ENCODE assay signal across 9 cellular contexts in the genomic region with DNA sequence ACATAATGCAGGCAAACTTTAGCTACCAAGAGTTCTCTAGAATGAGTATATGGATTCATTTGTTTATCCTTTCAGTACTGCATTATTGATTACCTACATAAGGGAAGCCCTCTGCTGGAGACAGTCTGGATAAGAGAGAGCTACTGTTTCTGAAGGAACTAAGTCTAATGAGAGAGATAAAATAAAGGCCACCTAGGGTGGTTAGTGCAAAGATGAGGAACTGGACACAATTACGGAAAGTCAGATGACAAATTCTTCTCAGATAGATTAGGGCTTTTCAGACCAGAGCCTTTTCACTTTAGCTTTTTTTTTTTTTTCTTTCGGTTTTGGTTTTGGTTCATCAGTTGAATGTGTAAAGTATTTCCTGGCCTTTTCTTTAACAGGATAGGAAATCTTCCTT. TPM values are rescaled to one million over a fixed set of nuclear protein-coding genes. Genes with fewer than 3 reads are reported as not detected.
DNase-seq lines count a peak whose midpoint lies in the region; ATAC-seq and TF ChIP-seq lines count a peak whose summit lies in the region.
"Had no signal": no experiment of that assay in that cellular context is flagged by ENCODE, and none has a peak within 500 bp of the region (broad histone marks: within the 10 kb centered on the region; RNA-seq: fewer than 3 reads in every experiment).

No MANE protein-coding gene starts in this region.

- in situ Hi-C loops in KBM-7 (cut with MboI; ENCODE audit: low pct_unique_long_range_greater_than_20kb, low sequenced_read_pairs) = no loop called here

- no peak overlapping the region for H3K4me3 ChIP-seq in DND-41 (ENCODE audit: low read depth in 1 of 2, low read length in 2 of 2)

- no peaks in the 10 kb centered on the region for H3K4me1 ChIP-seq in DND-41 (ENCODE audit: insufficient read depth, low read length)

- no peaks in the 10 kb centered on the region for H3K79me2 ChIP-seq in DND-41 (ENCODE audit: insufficient read depth, low read length)

- peak overlapping the region; percentile 81 to 87 for H3K27ac Mint-ChIP-seq in activated naive CD4-positive, alpha-beta T cell treated with anti-CD3 and anti-CD28 coated beads, Interleukin-2, amount 50 U/mL, for 72 hours

- H3K27me3 ChIP-seq in DND-41 (ENCODE audit: insufficient read depth, low read length, poor library complexity) = no peaks in the 10 kb centered on the region

- no peak overlapping the region for H2AFZ ChIP-seq in DND-41 (ENCODE audit: low read depth, low read length)

- DNase-seq in DND-41 = no peak
- no peak for DNase-seq in activated naive CD4-positive, alpha-beta T cell treated with anti-CD3 and anti-CD28 coated beads, Interleukin-2, amount 50 U/mL, for 72 hours (ENCODE audit: low spot score in 2 of 2)
- DNase-seq in KBM-7 = no peak
- DNase-seq in NCI-H510A treated with DMSO at 0.1 percent for 48 hours (lab: John Stamatoyannopoulos, UW) = no peak
- DNase-seq in NOMO-1 treated with DMSO at 0.1 percent for 48 hours (lab: John Stamatoyannopoulos, UW; ENCODE audit: unreplicated experiment) = no peak
- no peak for DNase-seq in NCI-H524 treated with DMSO at 0.1 percent for 48 hours (lab: John Stamatoyannopoulos, UW)
- DNase-seq: NCI-H2171 had no signal

- no peak overlapping the region for H3K4me2 ChIP-seq in DND-41 (ENCODE audit: insufficient read depth, low read length)

- H3K36me3 Mint-ChIP-seq in activated naive CD4-positive, alpha-beta T cell treated with anti-CD3 and anti-CD28 coated beads, Interleukin-2, amount 50 U/mL, for 72 hours = no peaks in the 10 kb centered on the region

- H3K36me3 ChIP-seq in DND-41 (ENCODE audit: insufficient read depth, low read length) = no peaks in the 10 kb centered on the region

- no peaks in the 10 kb centered on the region for H3K9me3 ChIP-seq in DND-41 (ENCODE audit: insufficient read depth, low read length, severe bottlenecking)

- no peak overlapping the region for H3K27ac ChIP-seq in DND-41 (ENCODE audit: low read length)

- TF ChIP-seq CTCF in DND-41 (IDR thresholded peaks at IDR 0.05; ENCODE audit: borderline replicate concordance, extremely low read depth, low read length, poor library complexity, severe bottlenecking) = peak; percentile 7

- no peak overlapping the region for H3K9ac ChIP-seq in DND-41 (ENCODE audit: low read depth, low read length)

- no peaks in the 10 kb centered on the region for H4K20me1 ChIP-seq in DND-41 (ENCODE audit: insufficient read depth, low read length)

- ATAC-seq in DND-41 (ENCODE audit: insufficient read depth, low read depth) (peak; percentile 29; the same call in 1 of the 3 replicates), GM19395 (IDR thresholded peaks at IDR 0.05; ENCODE audit: unreplicated experiment) (peak; percentile 88), HG03108 (IDR thresholded peaks at IDR 0.05; ENCODE audit: unreplicated experiment) (peak; percentile 78)
- ATAC-seq in activated naive CD4-positive, alpha-beta T cell treated with anti-CD3 and anti-CD28 coated beads, Interleukin-2, amount 50 U/mL, for 72 hours = peak; percentile 61 to 76

- H3K9me3 Mint-ChIP-seq in activated naive CD4-positive, alpha-beta T cell treated with anti-CD3 and anti-CD28 coated beads, Interleukin-2, amount 50 U/mL, for 72 hours = no peaks in the 10 kb centered on the region

RNA-seq across cellular contexts. Expression of gene ISOC1, which starts 31.3 kb away (rescaled TPM):
- 10 to 100 TPM; 18.5 to 24.0 TPM for total RNA-seq in activated naive CD4-positive, alpha-beta T cell treated with anti-CD3 and anti-CD28 coated beads, Interleukin-2, amount 50 U/mL, for 72 hours

Comparison
In these comparisons a context has a peak if more than half of its experiments do, and no peak if none do; other contexts are left out.
1. ATAC-seq: peak in every context shown above with its lines; median percentile 88 in GM19395; 78 in HG03108; 68 in activated naive CD4-positive, alpha-beta T cell treated with anti-CD3 and anti-CD28 coated beads, Interleukin-2, amount 50 U/mL, for 72 hours; 29 in DND-41.